ENCODE assay signal across 13 cellular contexts in the genomic region with DNA sequence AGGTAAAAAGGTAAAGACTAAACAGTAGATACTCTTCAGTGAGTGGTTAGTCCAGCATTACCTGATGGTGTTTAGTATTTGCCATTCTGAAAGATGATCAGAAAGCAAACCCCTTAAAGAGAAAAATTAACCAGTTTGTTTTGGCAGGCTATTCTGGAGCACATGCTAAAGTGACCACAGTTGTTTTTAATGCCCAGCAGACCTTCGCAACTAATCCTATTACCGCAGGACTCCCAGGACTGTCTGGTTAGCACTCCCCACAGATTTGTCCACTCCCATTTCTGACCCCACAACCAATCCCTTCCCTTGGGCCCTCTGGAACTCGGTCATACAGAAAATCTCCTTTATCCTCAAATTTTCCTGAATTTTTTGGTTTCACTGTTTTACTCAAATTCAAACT.
DNase-seq lines count a peak whose midpoint lies in the region; ATAC-seq and TF ChIP-seq lines count a peak whose summit lies in the region.
"Had no signal": no experiment of that assay in that cellular context is flagged by ENCODE, and none has a peak within 500 bp of the region (broad histone marks: within the 10 kb centered on the region; RNA-seq: fewer than 3 reads in every experiment).

No MANE protein-coding gene starts in this region.

- intact Hi-C loops in tibial artery (cut with DNase I; ENCODE audit: low total_unique reads): no loop called here
- intact Hi-C loops in left colon (cut with DNase I, micrococcal nuclease): no loop called here

- ATAC-seq in left colon (no peak), GM21717 (IDR thresholded peaks at IDR 0.05; ENCODE audit: unreplicated experiment) (no peak)

- H3K4me1 ChIP-seq in tibial artery: peaks cover 0 to 46% (median 22%) of the 10 kb centered on the region in 4 donors
- H3K4me1 ChIP-seq: upper lobe of right lung had no signal

- no peaks in the 10 kb centered on the region for H3K9me3 ChIP-seq in tibial artery
- H3K9me3 ChIP-seq in MG63: no peaks in the 10 kb centered on the region
- H3K9me3 ChIP-seq: upper lobe of right lung had no signal

- peak overlapping the region; percentile 64 to 73 for H3K27ac ChIP-seq in tibial artery
- H3K27ac ChIP-seq: upper lobe of right lung had no signal

- TF ChIP-seq CTCF in choroid plexus epithelial cell (conservative IDR thresholded peaks at IDR 0.05; ENCODE audit: low read depth, low read length) (no peak), tibial artery (IDR thresholded peaks at IDR 0.05) (no peak)

- H3K4me3 ChIP-seq in choroid plexus epithelial cell (ENCODE audit: low read depth, low read length) (no peak overlapping the region), tibial artery (no peak overlapping the region), MG63 (no peak overlapping the region)
- H3K4me3 ChIP-seq: upper lobe of right lung had no signal

- peak; percentile 77 for DNase-seq in NCI-H2029 (lab: John Stamatoyannopoulos, UW)
- peak; percentile 74 for DNase-seq in choroid plexus epithelial cell (ENCODE audit: low read depth)
- peak; percentile 31 for DNase-seq in left kidney (ENCODE audit: low read depth, low spot score)
- DNase-seq in tibial artery: no peak
- no peak for DNase-seq in left colon
- DNase-seq in MG63: no peak
- DNase-seq: activated CD4-positive, alpha-beta T cell treated with anti-CD3 and anti-CD28 coated beads, Interleukin-2, amount 50 U/mL, for 4 hours; NCI-H1105; NCI-H774; occipital lobe; T-helper 1 cell; upper lobe of right lung had no signal

- H3K36me3 ChIP-seq in tibial artery (no peaks in the 10 kb centered on the region), MG63 (no peaks in the 10 kb centered on the region; the same call in 1 of the 2 replicates)
- H3K36me3 ChIP-seq: upper lobe of right lung had no signal

- no peaks in the 10 kb centered on the region for H3K27me3 ChIP-seq in tibial artery
- no peaks in the 10 kb centered on the region for H3K27me3 ChIP-seq in MG63
- H3K27me3 ChIP-seq: upper lobe of right lung had no signal

Comparison
In these comparisons a context has a peak if more than half of its experiments do, and no peak if none do; other contexts are left out.
1. DNase-seq: peak in NCI-H2029 (single experiment), choroid plexus epithelial cell (single experiment) and left kidney (single experiment); none in tibial artery (0 of 2), left colon (0 of 2) and MG63 (single experiment).